Comparison of ENCODE assay signal across 34 cellular contexts in genomic region chr2:223774193-223774592, GRCh38.
A peak's percentile ranks its signal among the peaks of the same experiment; 100 is the strongest.
DNase-seq lines count a peak whose midpoint lies in the region; ATAC-seq, FAIRE-seq and TF ChIP-seq lines count a peak whose summit lies in the region.
"Had no signal": no experiment of that assay in that cellular context is flagged by ENCODE, and none has a peak within 500 bp of the region (broad histone marks: within the 10 kb centered on the region; RNA-seq: fewer than 3 reads in every experiment).

No MANE protein-coding gene starts in this region.

- WGBS in A549 (ENCODE audit: missing lambda C conversion rate) = 95% methylated on average over 8 of the region's 8 CpGs

- intact Hi-C loops in activated T-helper 1 cell treated with anti-CD3 and anti-CD28 coated beads, Interleukin-12 subunit alpha, Interleukin-12 subunit beta, Interleukin-2, Interleukin-4 antibody, amounts not matched to agents 30 ng/mL and 10 ng/mL and 1 ng/mL, durations not matched to agents 14 hours and 24 hours and 36 hours (cut with micrococcal nuclease) = no loop called here
- intact Hi-C loops in left ventricle myocardium superior (cut with micrococcal nuclease) = no loop called here

- no peaks in the 10 kb centered on the region for H3K4me1 Mint-ChIP-seq in memory B cell
- no peaks in the 10 kb centered on the region for H3K4me1 Mint-ChIP-seq in activated T-helper 1 cell treated with anti-CD3 and anti-CD28 coated beads, Interleukin-12 subunit alpha, Interleukin-12 subunit beta, Interleukin-2, Interleukin-4 antibody, amounts not matched to agents 30 ng/mL and 10 ng/mL and 1 ng/mL, durations not matched to agents 14 hours and 24 hours and 36 hours (ENCODE audit: low read depth)
- no peaks in the 10 kb centered on the region for H3K4me1 Mint-ChIP-seq in activated CD4-positive, alpha-beta T cell treated with anti-CD3 and anti-CD28 coated beads, Interleukin-2, amount 10 ng/mL, durations not matched to agents 7 days and 5 days
- H3K4me1 Mint-ChIP-seq: B cell; CD4-positive, alpha-beta memory T cell; CD4-positive, CD25-positive, alpha-beta regulatory T cell; CD8-positive, alpha-beta memory T cell had no signal

- no peaks in the 10 kb centered on the region for H3K9me3 Mint-ChIP-seq in memory B cell
- H3K9me3 Mint-ChIP-seq in activated T-helper 1 cell treated with anti-CD3 and anti-CD28 coated beads, Interleukin-12 subunit alpha, Interleukin-12 subunit beta, Interleukin-2, Interleukin-4 antibody, amounts not matched to agents 30 ng/mL and 10 ng/mL and 1 ng/mL, durations not matched to agents 14 hours and 24 hours and 36 hours = no peaks in the 10 kb centered on the region
- no peaks in the 10 kb centered on the region for H3K9me3 Mint-ChIP-seq in activated CD4-positive, alpha-beta T cell treated with anti-CD3 and anti-CD28 coated beads, Interleukin-2, amount 10 ng/mL, durations not matched to agents 7 days and 5 days
- H3K9me3 Mint-ChIP-seq: CD14-positive monocyte; CD4-positive, alpha-beta memory T cell; CD4-positive, alpha-beta T cell; CD4-positive, CD25-positive, alpha-beta regulatory T cell; CD8-positive, alpha-beta memory T cell; CD8-positive, alpha-beta T cell had no signal

- peaks cover 0 to 35% of the 10 kb centered on the region in 2 experiments; a peak in 2 of 3 replicates for H3K36me3 ChIP-seq in HEK293 (ENCODE audit: control insufficient read depth in 2 of 2, insufficient read depth in 1 of 2, low read length in 2 of 2)
- H3K36me3 ChIP-seq: BE2C had no signal

- H3K36me3 Mint-ChIP-seq in memory B cell = peaks cover 26% of the 10 kb centered on the region
- peaks cover 8% of the 10 kb centered on the region for H3K36me3 Mint-ChIP-seq in activated T-helper 1 cell treated with anti-CD3 and anti-CD28 coated beads, Interleukin-12 subunit alpha, Interleukin-12 subunit beta, Interleukin-2, Interleukin-4 antibody, amounts not matched to agents 30 ng/mL and 10 ng/mL and 1 ng/mL, durations not matched to agents 14 hours and 24 hours and 36 hours (ENCODE audit: low read depth)
- peaks cover 1% of the 10 kb centered on the region for H3K36me3 Mint-ChIP-seq in activated CD4-positive, alpha-beta T cell treated with anti-CD3 and anti-CD28 coated beads, Interleukin-2, amount 10 ng/mL, durations not matched to agents 7 days and 5 days (ENCODE audit: low read depth)

- DNase-seq in A549 (ENCODE audit: low read depth in 1 of 2, low spot score in 1 of 2) (no peak), memory B cell (ENCODE audit: low spot score in 2 of 2) (no peak), left ventricle myocardium superior (no peak)
- no peak for DNase-seq in activated T-helper 1 cell treated with anti-CD3 and anti-CD28 coated beads, Interleukin-12 subunit alpha, Interleukin-12 subunit beta, Interleukin-2, Interleukin-4 antibody, amounts not matched to agents 30 ng/mL and 10 ng/mL and 1 ng/mL, durations not matched to agents 14 hours and 24 hours and 36 hours (ENCODE audit: low spot score)
- DNase-seq in activated CD4-positive, alpha-beta T cell treated with anti-CD3 and anti-CD28 coated beads, Interleukin-2, amount 10 ng/mL, durations not matched to agents 7 days and 5 days = no peak
- DNase-seq: 8988T; ACHN; AML-193; BE2C; C1 segment of cervical spinal cord; Caco-2; Calu3; CD4-positive, alpha-beta memory T cell; CD4-positive, alpha-beta T cell; CD4-positive, CD25-positive, alpha-beta regulatory T cell; CD8-positive, alpha-beta memory T cell; CD8-positive, alpha-beta T cell; COR-L47; DMS 273 treated with DMSO at 0.1 percent for 48 hours; DMS153; DMS53; DMS79; DMS79 treated with DMSO at 0.1 percent for 48 hours; DND-41; EL had no signal

- no peak for FAIRE-seq in A549 (lab: Jason Lieb, UNC)
- FAIRE-seq: A204.1, D721Med had no signal

- peak overlapping the region; percentile 25 for H3K27ac Mint-ChIP-seq in memory B cell
- H3K27ac Mint-ChIP-seq in activated T-helper 1 cell treated with anti-CD3 and anti-CD28 coated beads, Interleukin-12 subunit alpha, Interleukin-12 subunit beta, Interleukin-2, Interleukin-4 antibody, amounts not matched to agents 30 ng/mL and 10 ng/mL and 1 ng/mL, durations not matched to agents 14 hours and 24 hours and 36 hours = no peak overlapping the region
- H3K27ac Mint-ChIP-seq in activated CD4-positive, alpha-beta T cell treated with anti-CD3 and anti-CD28 coated beads, Interleukin-2, amount 10 ng/mL, durations not matched to agents 7 days and 5 days = no peak overlapping the region
- H3K27ac Mint-ChIP-seq: B cell; CD4-positive, alpha-beta T cell; CD4-positive, CD25-positive, alpha-beta regulatory T cell; CD8-positive, alpha-beta memory T cell; CD8-positive, alpha-beta T cell had no signal

- H3K4me2 ChIP-seq in A549 = no peak overlapping the region
- H3K4me2 ChIP-seq: BLaER1; BLaER1 treated with 17β-estradiol and CSF1 and Interleukin-3, amounts not matched to agents 10 nM and 100 nM had no signal

- H3K4me1 ChIP-seq in A549 (no peaks in the 10 kb centered on the region), HEK293 (ENCODE audit: control insufficient read depth, insufficient read depth, low read length) (no peaks in the 10 kb centered on the region)
- H3K4me1 ChIP-seq: BE2C, BLaER1 had no signal

- no peak for ATAC-seq in A549
- no peak for ATAC-seq in memory B cell (ENCODE audit: low read depth)
- ATAC-seq in left ventricle myocardium superior = no peak
- ATAC-seq: CD8-positive, alpha-beta T cell had no signal

- TF ChIP-seq CTCF in A549 (IDR thresholded peaks at IDR 0.05) = no peak
- no peak for TF ChIP-seq CTCF in HEK293 (tag by site-specific recombination; IDR thresholded peaks at IDR 0.05)

- H3K9me3 ChIP-seq in A549 (no peaks in the 10 kb centered on the region), HEK293 (ENCODE audit: control insufficient read depth, insufficient read depth, low read depth, low read length) (no peaks in the 10 kb centered on the region)
- H3K9me3 ChIP-seq: BE2C; BLaER1; BLaER1 treated with 17β-estradiol and CSF1 and Interleukin-3, amounts not matched to agents 10 nM and 100 nM; Caco-2 had no signal

- H3K4me3 ChIP-seq in A549 (no peak overlapping the region), HEK293 (ENCODE audit: low read depth, low read length) (no peak overlapping the region)
- H3K4me3 ChIP-seq: BLaER1; BLaER1 treated with 17β-estradiol and CSF1 and Interleukin-3, amounts not matched to agents 10 nM and 100 nM had no signal

- POLR2A ChIA-PET in A549 (lab: Yijun Ruan, JAX) = interaction anchor here (0.6 kb wide), 1 partner anchor 114 kb away, joined by 5 read pairs; no protein-coding TSS in a partner anchor
- POLR2A ChIA-PET in HEK293 (lab: Yijun Ruan, JAX) = no interaction called here
- POLR2A ChIA-PET in activated CD4-positive, alpha-beta T cell treated with anti-CD3 and anti-CD28 coated beads, Interleukin-2, amount 10 ng/mL, durations not matched to agents 7 days and 5 days (lab: Charles Lee) = no interaction called here

- CTCF ChIA-PET in A549 (lab: Yijun Ruan, JAX) (interaction anchor here (1.4 to 2.6 kb wide), 2 partner anchors 8 to 82 kb away, joined by 3 to 7 read pairs; no protein-coding TSS in a partner anchor), HEK293 (lab: Yijun Ruan, JAX) (interaction anchor here (0.9 kb wide), 1 partner anchor 196 kb away, joined by 3 read pairs; no protein-coding TSS in a partner anchor)
- CTCF ChIA-PET in activated CD4-positive, alpha-beta T cell treated with anti-CD3 and anti-CD28 coated beads, Interleukin-2, amount 10 ng/mL, durations not matched to agents 7 days and 5 days (lab: Charles Lee) = interaction anchor here (1.3 kb wide), 1 partner anchor 8 kb away, joined by 3 read pairs; no protein-coding TSS in a partner anchor

- no peak for TF ChIP-seq RAD21 in A549 (conservative IDR thresholded peaks at IDR 0.05 in 1 of 2, IDR thresholded peaks at IDR 0.05 in 1 of 2)

- TF ChIP-seq POLR2A in A549 (IDR thresholded peaks at IDR 0.05; ENCODE audit: low read length) = no peak

- H3K27ac ChIP-seq in A549 (no peak overlapping the region), HEK293 (ENCODE audit: extremely low read depth, low read depth, low read length) (no peak overlapping the region)
- H3K27ac ChIP-seq: 22Rv1; BLaER1; BLaER1 treated with 17β-estradiol and CSF1 and Interleukin-3, amounts not matched to agents 10 nM and 100 nM; C4-2B had no signal

- H3K4me3 Mint-ChIP-seq in memory B cell = no peak overlapping the region
- no peak overlapping the region for H3K4me3 Mint-ChIP-seq in activated T-helper 1 cell treated with anti-CD3 and anti-CD28 coated beads, Interleukin-12 subunit alpha, Interleukin-12 subunit beta, Interleukin-2, Interleukin-4 antibody, amounts not matched to agents 30 ng/mL and 10 ng/mL and 1 ng/mL, durations not matched to agents 14 hours and 24 hours and 36 hours
- H3K4me3 Mint-ChIP-seq in activated CD4-positive, alpha-beta T cell treated with anti-CD3 and anti-CD28 coated beads, Interleukin-2, amount 10 ng/mL, durations not matched to agents 7 days and 5 days = no peak overlapping the region
- H3K4me3 Mint-ChIP-seq: B cell; CD14-positive monocyte; CD4-positive, alpha-beta memory T cell; CD4-positive, alpha-beta T cell; CD4-positive, CD25-positive, alpha-beta regulatory T cell; CD8-positive, alpha-beta memory T cell; CD8-positive, alpha-beta T cell had no signal

- no peaks in the 10 kb centered on the region for H3K27me3 Mint-ChIP-seq in memory B cell
- no peaks in the 10 kb centered on the region for H3K27me3 Mint-ChIP-seq in activated T-helper 1 cell treated with anti-CD3 and anti-CD28 coated beads, Interleukin-12 subunit alpha, Interleukin-12 subunit beta, Interleukin-2, Interleukin-4 antibody, amounts not matched to agents 30 ng/mL and 10 ng/mL and 1 ng/mL, durations not matched to agents 14 hours and 24 hours and 36 hours (ENCODE audit: insufficient read depth)
- H3K27me3 Mint-ChIP-seq in activated CD4-positive, alpha-beta T cell treated with anti-CD3 and anti-CD28 coated beads, Interleukin-2, amount 10 ng/mL, durations not matched to agents 7 days and 5 days = no peaks in the 10 kb centered on the region
- H3K27me3 Mint-ChIP-seq: B cell; CD4-positive, alpha-beta memory T cell; CD4-positive, alpha-beta T cell; CD4-positive, CD25-positive, alpha-beta regulatory T cell; CD8-positive, alpha-beta memory T cell had no signal

- no peak for TF ChIP-seq EP300 in A549 (IDR thresholded peaks at IDR 0.05)

TF ChIP-seq in A549, 52 proteins besides CTCF, POLR2A, EP300 and RAD21 (continues in another document):
- TF ChIP-seq NR3C1 (IDR thresholded peaks at IDR 0.05) = no peak

TF ChIP-seq in HEK293, 187 proteins besides CTCF, POLR2A, EP300 and RAD21 (continues in another document):
- peak; percentile 75 for TF ChIP-seq ZNF426 (tag by site-specific recombination; IDR thresholded peaks at IDR 0.05)
- peak; percentile 25 for TF ChIP-seq ZNF510 (tag by site-specific recombination; IDR thresholded peaks at IDR 0.05; ENCODE audit: insufficient replicate concordance)
- no peak for TF ChIP-seq ZNF37A (tag by site-specific recombination; IDR thresholded peaks at IDR 0.05)
- no peak for TF ChIP-seq TCF7L2 (IDR thresholded peaks at IDR 0.05; ENCODE audit: borderline replicate concordance, low read depth, low read length)
- no peak for TF ChIP-seq ZNF223 (tag by site-specific recombination; IDR thresholded peaks at IDR 0.05)
- no peak for TF ChIP-seq YY2 (tag by site-specific recombination; IDR thresholded peaks at IDR 0.05)
- no peak for TF ChIP-seq SP7 (tag by site-specific recombination; IDR thresholded peaks at IDR 0.05)
- TF ChIP-seq ZNF571 (tag by site-specific recombination; IDR thresholded peaks at IDR 0.05) = no peak
